In genomic region chr9:18910435-18910834, GRCh38 we compare ENCODE assay signal across 1 cellular context.
TF ChIP-seq lines count a peak whose summit lies in the region.

No MANE protein-coding gene starts in this region.

TF ChIP-seq in GM23338, 12 proteins besides CTCF, POLR2A, EP300 and RAD21 (continued from another document):
- TF ChIP-seq REST (IDR thresholded peaks at IDR 0.05; ENCODE audit: unreplicated experiment) (no peak), ZNF462 (CRISPR knock-in tag; IDR thresholded peaks at IDR 0.05) (no peak), CREB1 (CRISPR knock-in tag; IDR thresholded peaks at IDR 0.05; ENCODE audit: low read depth) (no peak), JUNB (IDR thresholded peaks at IDR 0.05; ENCODE audit: unreplicated experiment) (no peak), POLR2AphosphoS5 (IDR thresholded peaks at IDR 0.05; ENCODE audit: low read depth) (no peak)
